In genomic region chr3:129440648-129441190, GRCh38 we compare ENCODE assay signal across 8 cellular contexts. TPM values are rescaled to one million over a fixed set of nuclear protein-coding genes. Genes with fewer than 3 reads are reported as not detected.
A peak's percentile ranks its signal among the peaks of the same experiment; 100 is the strongest.
DNase-seq lines count a peak whose midpoint lies in the region; ATAC-seq and TF ChIP-seq lines count a peak whose summit lies in the region.

No MANE protein-coding gene starts in this region.

- H3K9me3 Mint-ChIP-seq in activated T-cell treated with anti-CD3 and anti-CD28 coated beads, Interleukin-2, amount 50 U/mL, for 4 hours: no peaks in the 10 kb centered on the region
- no peaks in the 10 kb centered on the region for H3K9me3 Mint-ChIP-seq in activated naive CD8-positive, alpha-beta T cell treated with anti-CD3 and anti-CD28 coated beads, Interleukin-2, amount 10 ng/mL, durations not matched to agents 7 days and 5 days

- TF ChIP-seq CTCF in left lung (IDR thresholded peaks at IDR 0.05): no peak
- TF ChIP-seq CTCF in tibial nerve (IDR thresholded peaks at IDR 0.05): no peak

- intact Hi-C loops in left lung (cut with DNase I): no loop called here

- H3K27ac ChIP-seq in left lung (peak overlapping the region; percentile 93 to 97), tibial nerve (peak overlapping the region; percentile 60 to 91 (median 90))

- no peaks in the 10 kb centered on the region for H3K27me3 Mint-ChIP-seq in activated T-cell treated with anti-CD3 and anti-CD28 coated beads, Interleukin-2, amount 50 U/mL, for 4 hours (ENCODE audit: low read depth)
- H3K27me3 Mint-ChIP-seq in activated naive CD8-positive, alpha-beta T cell treated with anti-CD3 and anti-CD28 coated beads, Interleukin-2, amount 10 ng/mL, durations not matched to agents 7 days and 5 days: no peaks in the 10 kb centered on the region

- DNase-seq in activated T-cell treated with anti-CD3 and anti-CD28 coated beads, Interleukin-2, amount 50 U/mL, for 4 hours: no peak
- no peak for DNase-seq in activated T-cell treated with anti-CD3 and anti-CD28 coated beads, Interleukin-2, amount 50 U/mL, for 48 hours
- no peak for DNase-seq in activated naive CD8-positive, alpha-beta T cell treated with anti-CD3 and anti-CD28 coated beads, Interleukin-2, amount 10 ng/mL, durations not matched to agents 7 days and 5 days
- DNase-seq in left lung: no peak
- no peak for DNase-seq in tibial nerve (ENCODE audit: low spot score in 2 of 2)
- DNase-seq in stimulated activated CD4-positive, alpha-beta T cell treated with anti-CD3 and anti-CD28 coated beads, Interleukin-15, amount 100 ng/mL, for 24 hours: no peak
- DNase-seq in NAMALWA (ENCODE audit: low spot score): no peak

- H3K9me3 ChIP-seq in left lung (no peaks in the 10 kb centered on the region), tibial nerve (no peaks in the 10 kb centered on the region)

- H3K27ac Mint-ChIP-seq in activated naive CD8-positive, alpha-beta T cell treated with anti-CD3 and anti-CD28 coated beads, Interleukin-2, amount 10 ng/mL, durations not matched to agents 7 days and 5 days: peak overlapping the region; percentile 95

- H3K4me1 Mint-ChIP-seq in activated T-cell treated with anti-CD3 and anti-CD28 coated beads, Interleukin-2, amount 50 U/mL, for 4 hours (ENCODE audit: low read depth): peaks cover 59% of the 10 kb centered on the region
- H3K4me1 Mint-ChIP-seq in activated naive CD8-positive, alpha-beta T cell treated with anti-CD3 and anti-CD28 coated beads, Interleukin-2, amount 10 ng/mL, durations not matched to agents 7 days and 5 days: peaks cover 38% of the 10 kb centered on the region

- H3K36me3 ChIP-seq in left lung (peaks cover 8 to 24% of the 10 kb centered on the region in 2 donors), tibial nerve (peaks cover 0 to 23% (median 0%) of the 10 kb centered on the region in 3 donors)

- peak overlapping the region; percentile 92 for H3K4me3 Mint-ChIP-seq in activated T-cell treated with anti-CD3 and anti-CD28 coated beads, Interleukin-2, amount 50 U/mL, for 4 hours
- peak overlapping the region; percentile 87 for H3K4me3 Mint-ChIP-seq in activated naive CD8-positive, alpha-beta T cell treated with anti-CD3 and anti-CD28 coated beads, Interleukin-2, amount 10 ng/mL, durations not matched to agents 7 days and 5 days

- 10 to 13% methylated on average over 7 of the region's 7 CpGs for WGBS in tibial nerve, 2 donors

- H3K27me3 ChIP-seq in left lung (no peaks in the 10 kb centered on the region), tibial nerve (no peaks in the 10 kb centered on the region)

- POLR2A ChIA-PET in activated naive CD8-positive, alpha-beta T cell treated with anti-CD3 and anti-CD28 coated beads, Interleukin-2, amount 10 ng/mL, durations not matched to agents 7 days and 5 days (lab: Charles Lee): interaction anchor here (0.5 to 4.1 kb wide), 14 partner anchors 12 to 425 kb away, joined by 3 to 40 read pairs (median 3); partner anchors contain the start of genes EFCAB12 and RAB43

- H3K4me3 ChIP-seq in left lung (peak overlapping the region; percentile 77 to 87), tibial nerve (peak overlapping the region; percentile 79 to 92 (median 83))

- ATAC-seq in activated T-cell treated with anti-CD3 and anti-CD28 coated beads, Interleukin-2, amount 50 U/mL, for 4 hours: no peak
- ATAC-seq in activated naive CD8-positive, alpha-beta T cell treated with anti-CD3 and anti-CD28 coated beads, Interleukin-2, amount 10 ng/mL, durations not matched to agents 7 days and 5 days (ENCODE audit: low read depth): no peak
- no peak for ATAC-seq in left lung
- ATAC-seq in HG02840 (IDR thresholded peaks at IDR 0.05; ENCODE audit: low FRiP score, unreplicated experiment): no peak

- H3K36me3 Mint-ChIP-seq in activated T-cell treated with anti-CD3 and anti-CD28 coated beads, Interleukin-2, amount 50 U/mL, for 4 hours (ENCODE audit: insufficient read depth): peaks cover 17% of the 10 kb centered on the region
- peaks cover 15% of the 10 kb centered on the region for H3K36me3 Mint-ChIP-seq in activated naive CD8-positive, alpha-beta T cell treated with anti-CD3 and anti-CD28 coated beads, Interleukin-2, amount 10 ng/mL, durations not matched to agents 7 days and 5 days

- H3K4me1 ChIP-seq in left lung: peaks cover 26 to 85% of the 10 kb centered on the region in 2 donors
- H3K4me1 ChIP-seq in tibial nerve: peaks cover 0 to 76% (median 48%) of the 10 kb centered on the region in 4 donors

- no peak for TF ChIP-seq POLR2A in tibial nerve (IDR thresholded peaks at IDR 0.05)

- TF ChIP-seq EP300 in tibial nerve (IDR thresholded peaks at IDR 0.05): no peak

RNA-seq across cellular contexts. Expression of gene IFT122, which starts 0.7 kb away (rescaled TPM):
- 1 to 10 TPM; 8.7 to 9.7 (median 8.9) TPM for total RNA-seq in activated T-cell treated with anti-CD3 and anti-CD28 coated beads, Interleukin-2, amount 50 U/mL, for 4 hours
- total RNA-seq in activated naive CD8-positive, alpha-beta T cell treated with anti-CD3 and anti-CD28 coated beads, Interleukin-2, amount 10 ng/mL, durations not matched to agents 7 days and 5 days: 10 to 100 TPM; 23.0 to 25.9 TPM
- total RNA-seq in left lung: 10 to 100 TPM; 21.2 to 35.4 TPM
- 10 to 100 TPM; 36.6 to 74.4 (median 43.3) TPM for total RNA-seq in tibial nerve

RNA-seq across cellular contexts. Expression of gene MBD4, which starts 1.0 kb away (rescaled TPM):
- 10 to 100 TPM; 40.4 to 47.0 (median 45.3) TPM for total RNA-seq in activated T-cell treated with anti-CD3 and anti-CD28 coated beads, Interleukin-2, amount 50 U/mL, for 4 hours
- 10 to 100 TPM; 49.0 to 57.6 TPM for total RNA-seq in activated naive CD8-positive, alpha-beta T cell treated with anti-CD3 and anti-CD28 coated beads, Interleukin-2, amount 10 ng/mL, durations not matched to agents 7 days and 5 days
- 10 to 100 TPM; 29.9 to 47.9 TPM for total RNA-seq in left lung
- 10 to 100 TPM; 15.5 to 42.0 (median 32.8) TPM for total RNA-seq in tibial nerve

RNA-seq across cellular contexts. Expression of gene EFCAB12, which starts 12.3 kb away (rescaled TPM):
- total RNA-seq in activated T-cell treated with anti-CD3 and anti-CD28 coated beads, Interleukin-2, amount 50 U/mL, for 4 hours: under 1 TPM; 0.21 to 0.65 (median 0.33) TPM
- total RNA-seq in activated naive CD8-positive, alpha-beta T cell treated with anti-CD3 and anti-CD28 coated beads, Interleukin-2, amount 10 ng/mL, durations not matched to agents 7 days and 5 days: 1 to 10 TPM; 1.2 to 1.4 TPM
- total RNA-seq in left lung (1 to 10 TPM in 1 of 2 donors, under 1 TPM in 1; 0.47 to 3.5 TPM), tibial nerve (1 to 10 TPM in 1 of 4 donors, under 1 TPM in 3; 0.22 to 2.2 (median 0.46) TPM)
